18 cellular contexts compared by ENCODE assay signal in genomic region chr17:80698297-80698696, GRCh38.
"Had no signal": no experiment of that assay in that cellular context is flagged by ENCODE, and none has a peak within 500 bp of the region (broad histone marks: within the 10 kb centered on the region; RNA-seq: fewer than 3 reads in every experiment).

No MANE protein-coding gene starts in this region.

- H3K4me1 ChIP-seq: prostate gland, tibial artery had no signal

- H3K27me3 ChIP-seq: brain microvascular endothelial cell, heart left ventricle, right atrium auricular region, tibial artery had no signal

- H3K36me3 ChIP-seq: brain microvascular endothelial cell, heart left ventricle, prostate gland, right atrium auricular region, tibial artery, WERI-Rb-1 had no signal

- H3K9me3 ChIP-seq: heart left ventricle, prostate gland, right atrium auricular region, tibial artery had no signal

- H3K4me3 ChIP-seq: coronary artery, heart left ventricle, prostate gland, right atrium auricular region, tibial artery had no signal

- H3K27ac ChIP-seq: brain microvascular endothelial cell, coronary artery, heart left ventricle, prostate gland, right atrium auricular region, tibial artery, WERI-Rb-1 had no signal

- DNase-seq: activated CD4-positive, alpha-beta T cell treated with anti-CD3 and anti-CD28 coated beads, Interleukin-2, amount 50 U/mL, for 48 hours; activated naive CD4-positive, alpha-beta T cell treated with Interleukin-2 at 50 U/mL for 16 hours; activated naive CD8-positive, alpha-beta T cell treated with anti-CD3 and anti-CD28 coated beads, Interleukin-2, amount 50 U/mL, for 24 hours; anterior cingulate cortex; brain microvascular endothelial cell; central memory CD4-positive, alpha-beta T cell; heart left ventricle; kidney glomerular epithelial cell; left ventricle myocardium superior; nephron progenitor cell; stimulated activated naive CD8-positive, alpha-beta T cell treated with anti-CD3 and anti-CD28 coated beads, Interleukin-15, Interleukin-2, amounts not matched to agents 100 U/mL and 50 U/mL, for 24 hours; substantia nigra; T-helper 2 cell; tibial artery; WERI-Rb-1 had no signal
